ENCODE assay signal across 1 cellular context in the genomic region with DNA sequence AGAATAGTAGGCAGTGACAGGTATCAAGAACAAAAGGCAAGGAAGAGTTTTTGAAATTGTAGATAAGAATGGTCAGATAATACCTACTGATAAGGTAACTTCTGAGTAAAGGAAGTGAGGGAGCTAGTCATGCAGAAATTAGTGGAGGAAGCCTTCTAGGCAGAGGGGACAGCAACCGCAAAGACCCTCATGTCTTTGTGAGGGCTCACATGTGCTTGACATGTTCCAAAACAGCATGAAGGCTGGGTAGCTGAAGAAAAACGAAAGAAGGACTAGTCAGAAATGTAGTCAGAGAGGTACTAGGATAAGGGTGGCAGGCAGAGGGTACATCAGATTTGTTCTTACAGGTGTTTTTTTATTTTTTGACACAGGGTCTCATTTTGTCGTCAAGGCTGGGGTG.
TF ChIP-seq lines count a peak whose summit lies in the region.

No MANE protein-coding gene starts in this region.

TF ChIP-seq in HepG2, 621 proteins besides CTCF, POLR2A, EP300 and RAD21:
- TF ChIP-seq, protein P1, sequence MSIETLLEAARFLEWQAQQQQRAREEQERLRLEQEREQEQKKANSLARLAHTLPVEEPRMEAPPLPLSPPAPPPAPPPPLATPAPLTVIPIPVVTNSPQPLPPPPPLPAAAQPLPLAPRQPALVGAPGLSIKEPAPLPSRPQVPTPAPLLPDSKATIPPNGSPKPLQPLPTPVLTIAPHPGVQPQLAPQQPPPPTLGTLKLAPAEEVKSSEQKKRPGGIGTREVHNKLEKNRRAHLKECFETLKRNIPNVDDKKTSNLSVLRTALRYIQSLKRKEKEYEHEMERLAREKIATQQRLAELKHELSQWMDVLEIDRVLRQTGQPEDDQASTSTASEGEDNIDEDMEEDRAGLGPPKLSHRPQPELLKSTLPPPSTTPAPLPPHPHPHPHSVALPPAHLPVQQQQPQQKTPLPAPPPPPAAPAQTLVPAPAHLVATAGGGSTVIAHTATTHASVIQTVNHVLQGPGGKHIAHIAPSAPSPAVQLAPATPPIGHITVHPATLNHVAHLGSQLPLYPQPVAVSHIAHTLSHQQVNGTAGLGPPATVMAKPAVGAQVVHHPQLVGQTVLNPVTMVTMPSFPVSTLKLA (IDR thresholded peaks at IDR 0.05), result peak; percentile 39; the same call in 1 of the 2 replicates
- no peak for TF ChIP-seq MYPOP (CRISPR knock-in tag; IDR thresholded peaks at IDR 0.05)
- no peak for TF ChIP-seq ZNF441 (CRISPR knock-in tag; IDR thresholded peaks at IDR 0.05; ENCODE audit: borderline replicate concordance)
- no peak for TF ChIP-seq BATF2 (CRISPR knock-in tag; IDR thresholded peaks at IDR 0.05)
- no peak for TF ChIP-seq ZNF841 (CRISPR knock-in tag; IDR thresholded peaks at IDR 0.05; ENCODE audit: borderline replicate concordance)
- TF ChIP-seq, protein P2, sequence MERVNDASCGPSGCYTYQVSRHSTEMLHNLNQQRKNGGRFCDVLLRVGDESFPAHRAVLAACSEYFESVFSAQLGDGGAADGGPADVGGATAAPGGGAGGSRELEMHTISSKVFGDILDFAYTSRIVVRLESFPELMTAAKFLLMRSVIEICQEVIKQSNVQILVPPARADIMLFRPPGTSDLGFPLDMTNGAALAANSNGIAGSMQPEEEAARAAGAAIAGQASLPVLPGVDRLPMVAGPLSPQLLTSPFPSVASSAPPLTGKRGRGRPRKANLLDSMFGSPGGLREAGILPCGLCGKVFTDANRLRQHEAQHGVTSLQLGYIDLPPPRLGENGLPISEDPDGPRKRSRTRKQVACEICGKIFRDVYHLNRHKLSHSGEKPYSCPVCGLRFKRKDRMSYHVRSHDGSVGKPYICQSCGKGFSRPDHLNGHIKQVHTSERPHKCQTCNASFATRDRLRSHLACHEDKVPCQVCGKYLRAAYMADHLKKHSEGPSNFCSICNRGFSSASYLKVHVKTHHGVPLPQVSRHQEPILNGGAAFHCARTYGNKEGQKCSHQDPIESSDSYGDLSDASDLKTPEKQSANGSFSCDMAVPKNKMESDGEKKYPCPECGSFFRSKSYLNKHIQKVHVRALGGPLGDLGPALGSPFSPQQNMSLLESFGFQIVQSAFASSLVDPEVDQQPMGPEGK (CRISPR knock-in tag; IDR thresholded peaks at IDR 0.05), result no peak
TF ChIP-seq in HepG2: peak in this region for 1.
